8 cellular contexts compared by ENCODE assay signal in the genomic region with DNA sequence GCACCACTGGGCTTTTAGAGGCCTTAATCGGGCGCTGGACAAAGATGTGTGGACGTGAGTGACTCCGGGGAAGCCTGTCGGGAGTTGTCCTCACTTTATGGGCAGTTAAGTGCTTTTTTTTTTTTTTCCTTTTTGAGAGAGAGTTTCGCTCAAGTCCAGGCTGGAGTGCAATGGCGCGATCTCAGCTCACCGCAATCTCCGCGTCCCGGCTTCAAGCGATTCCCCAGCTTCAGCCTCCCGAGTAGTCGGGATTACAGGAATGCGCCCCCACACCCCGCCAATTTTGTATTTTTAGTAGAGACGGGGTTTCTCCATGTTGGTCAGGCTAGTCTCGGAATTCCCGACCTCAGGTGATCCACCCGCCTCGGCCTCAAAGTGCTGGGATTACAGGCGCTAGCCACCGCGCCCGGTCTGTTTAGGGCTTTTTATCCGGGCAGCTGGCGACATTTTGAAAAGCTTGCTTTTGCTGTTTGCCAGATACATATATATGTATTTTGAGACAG. TPM values are rescaled to one million over a fixed set of nuclear protein-coding genes. Genes with fewer than 3 reads are reported as not detected.
DNase-seq lines count a peak whose midpoint lies in the region; ATAC-seq and TF ChIP-seq lines count a peak whose summit lies in the region.

No MANE protein-coding gene starts in this region.

- H3F3A ChIP-seq in PC-9 (ENCODE audit: insufficient read depth, low read depth), result peaks cover 22% of the 10 kb centered on the region

- peaks cover 46% of the 10 kb centered on the region for H4K20me1 ChIP-seq in PC-9 (ENCODE audit: insufficient read depth)

- H3K9me3 Mint-ChIP-seq in osteocyte (ENCODE audit: unreplicated experiment), result no peaks in the 10 kb centered on the region

- peaks cover 17% of the 10 kb centered on the region for H3K4me1 Mint-ChIP-seq in osteocyte (ENCODE audit: unreplicated experiment)

- H3K4me1 ChIP-seq in PC-9 (replicated peaks; ENCODE audit: insufficient read depth) (peaks cover 18% of the 10 kb centered on the region), esophagus muscularis mucosa (peaks cover 12 to 38% (median 31%) of the 10 kb centered on the region in 4 donors)

- H3K9me3 ChIP-seq in PC-9 (ENCODE audit: insufficient read depth, low read depth), result no peaks in the 10 kb centered on the region
- no peaks in the 10 kb centered on the region for H3K9me3 ChIP-seq in esophagus muscularis mucosa

- no peaks in the 10 kb centered on the region for H3K9me2 ChIP-seq in PC-9 (ENCODE audit: insufficient read depth)

- H3K36me3 Mint-ChIP-seq in osteocyte (ENCODE audit: unreplicated experiment), result no peaks in the 10 kb centered on the region

- in situ Hi-C loops in Caki2 (cut with HindIII; ENCODE audit: low pct_unique_long_range_greater_than_20kb, low sequenced_read_pairs), result no loop called here

- no peak for TF ChIP-seq EP300 in esophagus muscularis mucosa (IDR thresholded peaks at IDR 0.05)

- DNase-seq in Caki2 (ENCODE audit: low read depth), result peak; percentile 66
- peak in 1 of 2 experiments; percentile 39 for DNase-seq in PC-9
- no peak for DNase-seq in esophagus muscularis mucosa (ENCODE audit: extremely low spot score)
- no peak for DNase-seq in osteocyte (ENCODE audit: extremely low spot score, unreplicated experiment)
- DNase-seq in central memory CD4-positive, alpha-beta T cell, result no peak

- H3K27me3 ChIP-seq in PC-9 (ENCODE audit: insufficient read depth, low read depth), result no peaks in the 10 kb centered on the region
- H3K27me3 ChIP-seq in esophagus muscularis mucosa, result no peaks in the 10 kb centered on the region

- POLR2A ChIA-PET in PC-9 (lab: Charles Lee; ENCODE audit: unreplicated experiment), result no interaction called here

- peak overlapping the region; percentile 84 for H3K4me2 ChIP-seq in PC-9

- no peaks in the 10 kb centered on the region for H3K27me3 Mint-ChIP-seq in osteocyte (ENCODE audit: unreplicated experiment)

- TF ChIP-seq CTCF in PC-9 (conservative IDR thresholded peaks at IDR 0.05), result no peak
- no peak for TF ChIP-seq CTCF in esophagus muscularis mucosa (IDR thresholded peaks at IDR 0.05)
- no peak for TF ChIP-seq CTCF in osteocyte (IDR thresholded peaks at IDR 0.05)

- peak overlapping the region; percentile 75; the same call in 1 of the 2 replicates for H2AFZ ChIP-seq in PC-9

- H3K27ac ChIP-seq in PC-9, result peak overlapping the region; percentile 41; the same call in 1 of the 2 replicates
- H3K27ac ChIP-seq in esophagus muscularis mucosa (replicated peaks in 1 of 4), result peak overlapping the region; percentile 92 to 99 (median 94)

- CTCF ChIA-PET in PC-9 (lab: Charles Lee), result interaction anchor here (0.6 kb wide), 1 partner anchor 329 kb away, joined by 4 read pairs; no protein-coding TSS in a partner anchor

- ATAC-seq in HG03095 (IDR thresholded peaks at IDR 0.05; ENCODE audit: unreplicated experiment) (no peak), HG02885 (IDR thresholded peaks at IDR 0.05; ENCODE audit: poor library complexity, unreplicated experiment) (no peak), HG02759 (IDR thresholded peaks at IDR 0.05; ENCODE audit: unreplicated experiment) (no peak)

- intact Hi-C loops in PC-9 (cut with micrococcal nuclease; ENCODE audit: unreplicated experiment), result loop anchor here (5.0 kb wide), 3 partner anchors 382 to 638 kb away; a partner anchor contains a TSS
- intact Hi-C loops in esophagus muscularis mucosa (cut with DNase I), result loop anchor here (5.0 to 10.0 kb wide), 3 partner anchors 123 to 640 kb away; a partner anchor contains a TSS

- peaks cover 10% of the 10 kb centered on the region for H3K36me3 ChIP-seq in PC-9 (ENCODE audit: low read depth)
- H3K36me3 ChIP-seq in esophagus muscularis mucosa, result no peaks in the 10 kb centered on the region

- no TSS peak for BruUV-seq in PC-9 (replicated peaks; lab: Mats Ljungman, UMichigan)

- peak overlapping the region; percentile 90 for H3K27ac Mint-ChIP-seq in osteocyte (ENCODE audit: unreplicated experiment)

- TF ChIP-seq POLR2A in esophagus muscularis mucosa (IDR thresholded peaks at IDR 0.05; ENCODE audit: low read depth), result no peak

- peak overlapping the region; percentile 97 for H3K4me3 ChIP-seq in PC-9
- H3K4me3 ChIP-seq in esophagus muscularis mucosa, result peak overlapping the region; percentile 77 to 99 (median 84)

- peaks cover 55% of the 10 kb centered on the region for H3K79me2 ChIP-seq in PC-9 (ENCODE audit: low read depth)

- WGBS in esophagus muscularis mucosa, result 28% methylated on average over 25 of the region's 28 CpGs

- H3K4me3 Mint-ChIP-seq in osteocyte (ENCODE audit: unreplicated experiment), result peak overlapping the region; percentile 90

RNA-seq across cellular contexts. Expression of a gene that starts 1.5 kb away (rescaled TPM):
- total RNA-seq in Caki2 (2014; rRNA removed; shearing (Covaris generic); ENCODE audit: low replicate concordance), result 39.6 and 46.3 TPM in 2 replicates
- 105 and 123 TPM in 2 replicates for total RNA-seq in PC-9 (2021)
- total RNA-seq in esophagus muscularis mucosa, result 10 to 100 TPM; 28.2 to 47.0 (median 39.6) TPM
- 55.8 and 62.4 TPM in 2 replicates for total RNA-seq in osteocyte
